32 cellular contexts compared by ENCODE assay signal in genomic region chr1:228745497-228745896, GRCh38.
"Had no signal": no experiment of that assay in that cellular context is flagged by ENCODE, and none has a peak within 500 bp of the region (broad histone marks: within the 10 kb centered on the region; RNA-seq: fewer than 3 reads in every experiment).

No MANE protein-coding gene starts in this region.

- H3K4me3 ChIP-seq: ascending aorta, breast epithelium, cardiac muscle cell, coronary artery, dorsolateral prefrontal cortex had no signal

- H3K4me1 ChIP-seq: breast epithelium had no signal

- H3K27ac Mint-ChIP-seq: activated CD4-positive, alpha-beta memory T cell treated with anti-CD3 and anti-CD28 coated beads, Interleukin-2, amount 10 ng/mL, durations not matched to agents 7 days and 5 days; activated CD4-positive, alpha-beta T cell treated with anti-CD3 and anti-CD28 coated beads for 36 hours; activated CD4-positive, alpha-beta T cell treated with anti-CD3 and anti-CD28 coated beads, Interleukin-2, amount 10 ng/mL, durations not matched to agents 24 days and 14 days; activated naive CD4-positive, alpha-beta T cell treated with anti-CD3 and anti-CD28 coated beads, Interleukin-2, amount 10 ng/mL, durations not matched to agents 7 days and 5 days; activated naive CD4-positive, alpha-beta T cell treated with anti-CD3 and anti-CD28 coated beads, Interleukin-2, amount 50 U/mL, for 72 hours; activated naive CD8-positive, alpha-beta T cell treated with anti-CD3 and anti-CD28 coated beads, Interleukin-2, amount 10 ng/mL, durations not matched to agents 7 days and 5 days; activated T-cell treated with anti-CD3 and anti-CD28 coated beads, Interleukin-2, amount 50 U/mL, for 24 hours; activated T-cell treated with anti-CD3 and anti-CD28 coated beads, Interleukin-2, amount 50 U/mL, for 72 hours; brain; dendritic cell treated with granulocyte-macrophage colony-stimulating factor and Interleukin-4, amounts not matched to agents 40 ng/mL and 50 ng/mL, for 4 days; endodermal cell; T-helper 1 cell treated with Interleukin-12 subunit alpha and Interleukin-12 subunit beta and Interleukin-4 antibody, amounts not matched to agents 30 μg/mL and 1 μg/mL, for 36 hours had no signal

- H3K9me3 Mint-ChIP-seq: activated CD4-positive, alpha-beta memory T cell treated with anti-CD3 and anti-CD28 coated beads, Interleukin-2, amount 10 ng/mL, durations not matched to agents 7 days and 5 days; activated CD4-positive, alpha-beta T cell treated with anti-CD3 and anti-CD28 coated beads, Interleukin-2, amount 10 ng/mL, durations not matched to agents 24 days and 14 days; activated naive CD4-positive, alpha-beta T cell treated with anti-CD3 and anti-CD28 coated beads, Interleukin-2, amount 10 ng/mL, durations not matched to agents 7 days and 5 days; activated naive CD4-positive, alpha-beta T cell treated with anti-CD3 and anti-CD28 coated beads, Interleukin-2, amount 50 U/mL, for 72 hours; activated naive CD8-positive, alpha-beta T cell treated with anti-CD3 and anti-CD28 coated beads, Interleukin-2, amount 10 ng/mL, durations not matched to agents 7 days and 5 days; activated T-cell treated with anti-CD3 and anti-CD28 coated beads, Interleukin-2, amount 50 U/mL, for 24 hours; activated T-cell treated with anti-CD3 and anti-CD28 coated beads, Interleukin-2, amount 50 U/mL, for 72 hours; brain; dendritic cell treated with granulocyte-macrophage colony-stimulating factor and Interleukin-4, amounts not matched to agents 40 ng/mL and 50 ng/mL, for 4 days; endodermal cell; T-cell; T-helper 1 cell treated with Interleukin-12 subunit alpha and Interleukin-12 subunit beta and Interleukin-4 antibody, amounts not matched to agents 30 μg/mL and 1 μg/mL, for 36 hours had no signal

- H3K36me3 ChIP-seq: cardiac muscle cell had no signal

- H3K27me3 Mint-ChIP-seq: activated CD4-positive, alpha-beta memory T cell treated with anti-CD3 and anti-CD28 coated beads, Interleukin-2, amount 10 ng/mL, durations not matched to agents 7 days and 5 days; activated naive CD4-positive, alpha-beta T cell treated with anti-CD3 and anti-CD28 coated beads, Interleukin-2, amount 10 ng/mL, durations not matched to agents 7 days and 5 days; activated T-cell treated with anti-CD3 and anti-CD28 coated beads, Interleukin-2, amount 50 U/mL, for 24 hours; T-cell had no signal

- H3K27me3 ChIP-seq: ascending aorta, breast epithelium, dorsolateral prefrontal cortex had no signal

- H3K4me3 Mint-ChIP-seq: activated CD4-positive, alpha-beta memory T cell treated with anti-CD3 and anti-CD28 coated beads, Interleukin-2, amount 10 ng/mL, durations not matched to agents 7 days and 5 days; activated CD4-positive, alpha-beta T cell treated with anti-CD3 and anti-CD28 coated beads for 36 hours; activated CD4-positive, alpha-beta T cell treated with anti-CD3 and anti-CD28 coated beads, Interleukin-2, amount 10 ng/mL, durations not matched to agents 24 days and 14 days; activated naive CD4-positive, alpha-beta T cell treated with anti-CD3 and anti-CD28 coated beads, Interleukin-2, amount 10 ng/mL, durations not matched to agents 7 days and 5 days; activated naive CD8-positive, alpha-beta T cell treated with anti-CD3 and anti-CD28 coated beads, Interleukin-2, amount 10 ng/mL, durations not matched to agents 7 days and 5 days; activated T-cell treated with anti-CD3 and anti-CD28 coated beads, Interleukin-2, amount 50 U/mL, for 24 hours; activated T-cell treated with anti-CD3 and anti-CD28 coated beads, Interleukin-2, amount 50 U/mL, for 72 hours; brain; dendritic cell treated with granulocyte-macrophage colony-stimulating factor and Interleukin-4, amounts not matched to agents 40 ng/mL and 50 ng/mL, for 4 days; endodermal cell; T-cell; T-helper 1 cell treated with Interleukin-12 subunit alpha and Interleukin-12 subunit beta and Interleukin-4 antibody, amounts not matched to agents 30 μg/mL and 1 μg/mL, for 36 hours had no signal

- H3K9me3 ChIP-seq: ascending aorta, breast epithelium had no signal

- FAIRE-seq: frontal cortex had no signal

- DNase-seq: activated CD4-positive, alpha-beta memory T cell treated with anti-CD3 and anti-CD28 coated beads, Interleukin-2, amount 10 ng/mL, durations not matched to agents 7 days and 5 days; activated CD4-positive, alpha-beta T cell treated with anti-CD3 and anti-CD28 coated beads for 36 hours; activated CD4-positive, alpha-beta T cell treated with anti-CD3 and anti-CD28 coated beads, Interleukin-2, amount 10 ng/mL, durations not matched to agents 24 days and 14 days; activated CD4-positive, alpha-beta T cell treated with anti-CD3 and anti-CD28 coated beads, Interleukin-2, amount 50 U/mL, for 4 hours; activated CD4-positive, CD25-positive, alpha-beta regulatory T cell; activated CD4-positive, CD25-positive, alpha-beta regulatory T cell treated with anti-CD3 and anti-CD28 coated beads, Interleukin-2, amount 50 U/mL, for 72 hours; activated CD8-positive, alpha-beta memory T cell treated with anti-CD3 and anti-CD28 coated beads, Interleukin-2, amount 50 U/mL, for 48 hours; activated gamma-delta T cell; activated naive CD4-positive, alpha-beta T cell; activated naive CD4-positive, alpha-beta T cell treated with anti-CD3 and anti-CD28 coated beads, Interleukin-2, amount 10 ng/mL, durations not matched to agents 7 days and 5 days; activated naive CD8-positive, alpha-beta T cell treated with anti-CD3 and anti-CD28 coated beads, Interleukin-2, amount 10 ng/mL, durations not matched to agents 7 days and 5 days; activated T-cell treated with anti-CD3 and anti-CD28 coated beads for 4 hours; activated T-cell treated with anti-CD3 and anti-CD28 coated beads, Interleukin-2, amount 50 U/mL, for 24 hours; activated T-cell treated with anti-CD3 and anti-CD28 coated beads, Interleukin-2, amount 50 U/mL, for 72 hours; central memory CD4-positive, alpha-beta T cell; cerebellar nuclear complex; dorsolateral prefrontal cortex; effector memory CD4-positive, alpha-beta T cell; endodermal cell; foreskin fibroblast; SW 1271; T-cell; T1000 had no signal

- H3K27ac ChIP-seq: ascending aorta, breast epithelium, cardiac muscle cell, coronary artery had no signal
